16 cellular contexts compared by ENCODE assay signal in the genomic region with DNA sequence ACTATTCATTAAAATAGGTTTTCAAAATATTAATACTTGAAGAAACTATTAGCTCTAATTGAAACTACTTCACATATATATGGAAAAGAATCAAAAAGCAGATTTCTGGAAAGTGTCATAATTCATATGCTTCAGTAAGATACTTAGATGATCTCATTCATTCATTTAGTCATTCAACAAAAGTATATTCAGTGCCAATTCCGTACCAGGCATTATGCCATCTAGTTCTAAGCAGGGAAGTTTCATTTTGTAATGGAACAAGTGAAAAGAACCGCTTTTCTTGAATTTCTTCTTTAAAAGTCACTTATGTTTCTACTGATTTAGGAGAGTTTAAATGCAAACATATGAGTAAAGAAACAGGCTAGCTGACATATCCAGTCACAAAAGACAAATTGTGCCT.
"Had no signal": no experiment of that assay in that cellular context is flagged by ENCODE, and none has a peak within 500 bp of the region (broad histone marks: within the 10 kb centered on the region; RNA-seq: fewer than 3 reads in every experiment).

No MANE protein-coding gene starts in this region.

- H3K9me3 ChIP-seq: right atrium auricular region, testis, upper lobe of right lung had no signal

- H3K36me3 ChIP-seq: cardiac muscle cell, heart left ventricle, right atrium auricular region, upper lobe of right lung had no signal

- H3K27me3 ChIP-seq: cardiac muscle cell, heart left ventricle, right atrium auricular region, testis, upper lobe of right lung had no signal

- DNase-seq: activated CD4-positive, alpha-beta T cell treated with anti-CD3 and anti-CD28 coated beads, Interleukin-2, amount 10 ng/mL, durations not matched to agents 7 days and 5 days; activated CD4-positive, CD25-positive, alpha-beta regulatory T cell; activated CD8-positive, alpha-beta memory T cell treated with anti-CD3 and anti-CD28 coated beads, Interleukin-2, amount 50 U/mL, for 48 hours; activated gamma-delta T cell; activated naive CD8-positive, alpha-beta T cell treated with anti-CD3 and anti-CD28 coated beads for 36 hours; activated T-cell treated with anti-CD3 and anti-CD28 coated beads, Interleukin-2, amount 50 U/mL, for 72 hours; dorsolateral prefrontal cortex; endodermal cell; heart left ventricle; immature natural killer cell; SW 1271; testis; upper lobe of right lung had no signal

- H3K4me3 ChIP-seq: cardiac muscle cell, dorsolateral prefrontal cortex, heart left ventricle, right atrium auricular region, smooth muscle cell, testis, upper lobe of right lung had no signal

- H3K4me1 ChIP-seq: right atrium auricular region, upper lobe of right lung had no signal
